ENCODE assay signal across 8 cellular contexts in genomic region chr16:75647492-75648264, GRCh38. TPM values are rescaled to one million over a fixed set of nuclear protein-coding genes. Genes with fewer than 3 reads are reported as not detected.
A peak's percentile ranks its signal among the peaks of the same experiment; 100 is the strongest.
DNase-seq lines count a peak whose midpoint lies in the region; ATAC-seq, FAIRE-seq and TF ChIP-seq lines count a peak whose summit lies in the region.

TSS of gene KARS1 (minus strand) at chr16:75647665. CDS start at chr16:75647639, 26 bp downstream.
TSS of gene TERF2IP (plus strand) at chr16:75647773. CDS start at chr16:75647883, 110 bp downstream.

- H3K4me3 ChIP-seq in endodermal cell (ENCODE audit: low read length), result peak within 1 kb of the TSS; percentile 97

- peak within 1 kb of the TSS; percentile 94 for H3K9ac ChIP-seq in endodermal cell (ENCODE audit: extremely low read depth, low read length, poor library complexity, severe bottlenecking)

- no peaks in the 10 kb centered on the region for H3K4me1 ChIP-seq in endodermal cell (ENCODE audit: control insufficient read depth, insufficient read depth, low read length)

- no peaks in the 10 kb centered on the region for H3K27me3 Mint-ChIP-seq in endodermal cell (ENCODE audit: insufficient read depth)

- ATAC-seq in GM21367 (IDR thresholded peaks at IDR 0.05; ENCODE audit: unreplicated experiment), result peak; percentile 81

- no peaks in the 10 kb centered on the region for H3K9me3 Mint-ChIP-seq in endodermal cell

- H3K27ac Mint-ChIP-seq in endodermal cell, result peak within 1 kb of the TSS; percentile 98

- peaks cover 29% of the 10 kb centered on the region for H3K36me3 Mint-ChIP-seq in endodermal cell (ENCODE audit: low read depth)

- H3K4me3 Mint-ChIP-seq in endodermal cell, result peak within 1 kb of the TSS; percentile 98

- 0 to 1% methylated on average over 49 to 76 of the region's 76 CpGs for WGBS in endodermal cell (ENCODE audit: insufficient coverage in 1 of 2, insufficient read length in 1 of 2), 2 experiments

- no peaks in the 10 kb centered on the region for H3K9me3 ChIP-seq in endodermal cell (ENCODE audit: control insufficient read depth, low read length)

- TF ChIP-seq CTCF in endodermal cell (conservative IDR thresholded peaks at IDR 0.05), result no peak

- FAIRE-seq in HTR-8/SVneo (lab: Jason Lieb, UNC), result peak; percentile 92

- DNase-seq in COLO829 (ENCODE audit: low spot score) (peak; percentile 87), HTR-8/SVneo (ENCODE audit: insufficient read length, low spot score) (peak; percentile 98), NOMO-1 treated with dmso at 0.1 percent for 144 hours (lab: John Stamatoyannopoulos, UW; ENCODE audit: unreplicated experiment) (peak; percentile 95), endodermal cell (peak; percentile 97), mesenteric fat pad (ENCODE audit: low spot score) (peak; percentile 97)
- peak; percentile 75 for DNase-seq in activated CD8-positive, alpha-beta memory T cell treated with anti-CD3 and anti-CD28 coated beads, Interleukin-2, amount 50 U/mL, for 1 hour (ENCODE audit: extremely low read depth)
- DNase-seq in stimulated activated CD8-positive, alpha-beta memory T cell treated with anti-CD3 and anti-CD28 coated beads, Interleukin-15, amount 100 ng/mL, for 24 hours (ENCODE audit: low read depth), result peak; percentile 86

- H3K27ac ChIP-seq in endodermal cell (ENCODE audit: low read depth, low read length), result peak within 1 kb of the TSS; percentile 83

- H3K36me3 ChIP-seq in endodermal cell (ENCODE audit: control insufficient read depth, insufficient read depth, low read length), result peaks cover 42% of the 10 kb centered on the region

- H3K27me3 ChIP-seq in endodermal cell (ENCODE audit: control insufficient read depth, insufficient read depth, low read length, poor library complexity, severe bottlenecking), result no peaks in the 10 kb centered on the region

- peaks cover 20% of the 10 kb centered on the region for H3K4me1 Mint-ChIP-seq in endodermal cell

RNA-seq across cellular contexts. Expression of gene KARS1, which starts in this region (rescaled TPM):
- total RNA-seq in endodermal cell (100 to 1,000 TPM; 141 to 168 TPM), mesenteric fat pad (101 TPM)
- polyA plus RNA-seq in endodermal cell (2013, experiment 1 of 2), result 148 TPM
- polyA plus RNA-seq in endodermal cell (2013, experiment 2 of 2), result 138 TPM

RNA-seq across cellular contexts. Expression of gene TERF2IP, which starts in this region (rescaled TPM):
- 10 to 100 TPM; 20.0 to 23.4 TPM for total RNA-seq in endodermal cell
- polyA plus RNA-seq in endodermal cell (2013, experiment 1 of 2), result 60.8 TPM
- 51.0 TPM for polyA plus RNA-seq in endodermal cell (2013, experiment 2 of 2)
- 46.3 TPM for total RNA-seq in mesenteric fat pad

Comparison
In these comparisons a context has a peak if more than half of its experiments do, and no peak if none do; other contexts are left out.
1. Peak in every context shown above with its lines: DNase-seq, ATAC-seq, H3K4me3 ChIP-seq and H3K27ac ChIP-seq.